In the genomic region with DNA sequence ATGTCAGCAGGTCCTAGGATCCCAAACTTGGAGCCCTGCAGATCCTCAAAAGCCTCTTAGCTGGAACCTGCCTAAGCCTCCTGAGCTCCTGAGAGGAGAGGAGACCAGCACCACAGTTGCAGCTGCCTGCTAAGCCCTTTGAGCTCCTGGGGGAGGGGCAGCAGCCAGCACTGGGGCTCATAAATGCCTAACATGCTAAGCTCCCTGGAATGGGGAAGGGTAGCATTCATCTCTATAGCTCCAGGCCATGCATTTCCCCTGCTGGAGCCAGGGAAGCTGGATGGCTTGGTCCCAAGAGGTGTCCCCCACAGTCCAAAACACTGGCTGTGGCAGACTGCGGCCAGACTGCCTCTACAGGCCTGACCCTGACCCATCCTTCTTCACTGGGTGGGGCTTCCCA, we compare ENCODE assay signal across 14 cellular contexts.
A peak's percentile ranks its signal among the peaks of the same experiment; 100 is the strongest.
DNase-seq lines count a peak whose midpoint lies in the region; ATAC-seq and TF ChIP-seq lines count a peak whose summit lies in the region.
"Had no signal": no experiment of that assay in that cellular context is flagged by ENCODE, and none has a peak within 500 bp of the region (broad histone marks: within the 10 kb centered on the region; RNA-seq: fewer than 3 reads in every experiment).

No MANE protein-coding gene starts in this region.

- H3K27ac ChIP-seq in mesendoderm (ENCODE audit: low read depth, low read length) = no peak overlapping the region
- no peak overlapping the region for H3K27ac ChIP-seq in MM.1S (ENCODE audit: low read length)

- no peak overlapping the region for H3K18ac ChIP-seq in mesendoderm (ENCODE audit: low read length)

- H4K5ac ChIP-seq in mesendoderm (ENCODE audit: low read length) = no peak overlapping the region

- no peak overlapping the region for H2BK5ac ChIP-seq in mesendoderm (ENCODE audit: low read length)

- no peak for TF ChIP-seq CTCF in MM.1S (IDR thresholded peaks at IDR 0.05; ENCODE audit: low read length)

- ATAC-seq in Right ventricle myocardium superior (ENCODE audit: poor library complexity) = no peak
- ATAC-seq in GM21360 (IDR thresholded peaks at IDR 0.05; ENCODE audit: unreplicated experiment) = no peak
- ATAC-seq in HG02763 (IDR thresholded peaks at IDR 0.05; ENCODE audit: unreplicated experiment) = no peak
- ATAC-seq: HepG2 had no signal

- H2AFZ ChIP-seq in MM.1S (ENCODE audit: low read length) = no peak overlapping the region

- no CpG with 5 or more reads among the region's 1 CpG for WGBS in mesendoderm (ENCODE audit: extremely low coverage, insufficient coverage, low lambda C conversion rate)

- H3K23ac ChIP-seq in mesendoderm (ENCODE audit: low read length) = no peak overlapping the region

- no peak overlapping the region for H4K8ac ChIP-seq in mesendoderm (ENCODE audit: low read depth, low read length)

- H2AK5ac ChIP-seq in mesendoderm (ENCODE audit: low read length) = no peak overlapping the region

- no peaks in the 10 kb centered on the region for H3K27me3 ChIP-seq in mesendoderm (ENCODE audit: insufficient read depth, low read length, poor library complexity)
- no peaks in the 10 kb centered on the region for H3K27me3 ChIP-seq in MM.1S (replicated peaks; ENCODE audit: insufficient read depth, low read length)

- DNase-seq in Right ventricle myocardium superior (peak; percentile 17), cardiac septum (ENCODE audit: low spot score) (no peak), ecto neural progenitor cell (ENCODE audit: low spot score) (peak; percentile 50), mesendoderm (peak; percentile 53), MM.1S (no peak)
- DNase-seq: C1 segment of cervical spinal cord; CD4-positive, alpha-beta T cell; DND-41; GF-D8; HCEC 1CT; HFFc6 had no signal

- no peak overlapping the region for H3K56ac ChIP-seq in mesendoderm (ENCODE audit: low read length)

- no peaks in the 10 kb centered on the region for H3K9me3 ChIP-seq in MM.1S (replicated peaks; ENCODE audit: insufficient read depth, low read length)

- H3K9ac ChIP-seq in mesendoderm (ENCODE audit: low read length) = no peak overlapping the region
- H3K9ac ChIP-seq in MM.1S (ENCODE audit: low read length) = no peak overlapping the region

- intact Hi-C loops in Right ventricle myocardium superior (cut with DNase I) = no loop called here
- intact Hi-C loops in cardiac septum (cut with DNase I) = no loop called here

- no peak overlapping the region for H2BK15ac ChIP-seq in mesendoderm (replicated peaks; ENCODE audit: low read depth)

- no peak overlapping the region for H3K4ac ChIP-seq in mesendoderm (ENCODE audit: low read depth, low read length)

- no peaks in the 10 kb centered on the region for H3K36me3 ChIP-seq in mesendoderm (ENCODE audit: control insufficient read depth, insufficient read depth, low read length)
- H3K36me3 ChIP-seq in MM.1S (replicated peaks; ENCODE audit: insufficient read depth, low read length) = no peaks in the 10 kb centered on the region

- H4K20me1 ChIP-seq in MM.1S (ENCODE audit: insufficient read depth, low read length) = no peaks in the 10 kb centered on the region

- H3K4me2 ChIP-seq in mesendoderm (ENCODE audit: low read length) (no peak overlapping the region), MM.1S (ENCODE audit: low read depth, low read length) (no peak overlapping the region)

- H3K4me1 ChIP-seq in mesendoderm (ENCODE audit: control insufficient read depth, low read depth, low read length) (no peaks in the 10 kb centered on the region), MM.1S (ENCODE audit: low read length) (no peaks in the 10 kb centered on the region)

- H2BK120ac ChIP-seq in mesendoderm (ENCODE audit: low read depth, low read length) = no peak overlapping the region

- H3K4me3 ChIP-seq in mesendoderm (ENCODE audit: low read length) = no peak overlapping the region
- H3K4me3 ChIP-seq in MM.1S (ENCODE audit: low read length) = no peak overlapping the region

- no peaks in the 10 kb centered on the region for H3K79me1 ChIP-seq in mesendoderm (ENCODE audit: low read length)

- H3K9me2 ChIP-seq in MM.1S (replicated peaks; ENCODE audit: insufficient read depth, low read length) = no peaks in the 10 kb centered on the region

- H3F3A ChIP-seq in MM.1S (ENCODE audit: insufficient read depth, low read length) = no peaks in the 10 kb centered on the region

- no peaks in the 10 kb centered on the region for H3K79me2 ChIP-seq in mesendoderm (ENCODE audit: control insufficient read depth, insufficient read depth, low read length)
- no peaks in the 10 kb centered on the region for H3K79me2 ChIP-seq in MM.1S (ENCODE audit: low read length)

Comparison
In these comparisons a context has a peak if more than half of its experiments do, and no peak if none do; other contexts are left out.
1. DNase-seq: peak in Right ventricle myocardium superior (single experiment), ecto neural progenitor cell (single experiment) and mesendoderm (single experiment); none in cardiac septum (single experiment) and MM.1S (single experiment).